ENCODE assay signal across 8 cellular contexts in genomic region chr16:49556252-49557069, GRCh38.
DNase-seq lines count a peak whose midpoint lies in the region; ATAC-seq and TF ChIP-seq lines count a peak whose summit lies in the region.

No MANE protein-coding gene starts in this region.

- H3K27me3 ChIP-seq in BJ (ENCODE audit: control insufficient read depth, insufficient read depth, low read length) (no peaks in the 10 kb centered on the region), left lung (no peaks in the 10 kb centered on the region), MG63 (no peaks in the 10 kb centered on the region)

- CTCF ChIA-PET in BJ (lab: Yijun Ruan, JAX) = interaction anchor here (0.9 to 1.5 kb wide), 4 partner anchors 13 to 106 kb away, joined by 3 to 5 read pairs (median 3); no protein-coding TSS in a partner anchor

- H3K9me3 ChIP-seq in left lung (no peaks in the 10 kb centered on the region), MG63 (no peaks in the 10 kb centered on the region)

- H3K4me3 ChIP-seq in BJ (ENCODE audit: low read depth, low read length) = no peak overlapping the region
- H3K4me3 ChIP-seq in left lung = no peak overlapping the region
- H3K4me3 ChIP-seq in MG63 = no peak overlapping the region

- H3K36me3 ChIP-seq in BJ (ENCODE audit: control insufficient read depth, insufficient read depth, low read length) (no peaks in the 10 kb centered on the region), left lung (no peaks in the 10 kb centered on the region), MG63 (no peaks in the 10 kb centered on the region)

- peaks cover 0 to 3% of the 10 kb centered on the region in 2 donors for H3K4me1 ChIP-seq in left lung

- POLR2A ChIA-PET in BJ (lab: Charles Lee) = no interaction called here

- intact Hi-C loops in left lung (cut with DNase I) = no loop called here

- H3K27ac ChIP-seq in VCaP (no peak overlapping the region), left lung (no peak overlapping the region)

- peak; percentile 35 for ATAC-seq in left lung
- ATAC-seq in HG02759 (IDR thresholded peaks at IDR 0.05; ENCODE audit: unreplicated experiment) = no peak
- no peak for ATAC-seq in GM21528 (IDR thresholded peaks at IDR 0.05; ENCODE audit: low FRiP score, unreplicated experiment)

- peak; percentile 37 for TF ChIP-seq CTCF in BJ (IDR thresholded peaks at IDR 0.05; ENCODE audit: insufficient read depth, low read depth, low read length)
- TF ChIP-seq CTCF in LNCAP (IDR thresholded peaks at IDR 0.05) = peak; percentile 71
- peak; percentile 75 for TF ChIP-seq CTCF in VCaP (conservative IDR thresholded peaks at IDR 0.05)
- peak in 1 of 2 donors; percentile 22 for TF ChIP-seq CTCF in left lung (IDR thresholded peaks at IDR 0.05)

- DNase-seq in BJ (ENCODE audit: low read depth) (no peak), left lung (no peak), MG63 (no peak)
- no peak for DNase-seq in activated effector memory CD4-positive, alpha-beta T cell treated with anti-CD3 and anti-CD28 coated beads, Interleukin-2, amount 50 U/mL, for 16 hours
